24 cellular contexts compared by ENCODE assay signal in the genomic region with DNA sequence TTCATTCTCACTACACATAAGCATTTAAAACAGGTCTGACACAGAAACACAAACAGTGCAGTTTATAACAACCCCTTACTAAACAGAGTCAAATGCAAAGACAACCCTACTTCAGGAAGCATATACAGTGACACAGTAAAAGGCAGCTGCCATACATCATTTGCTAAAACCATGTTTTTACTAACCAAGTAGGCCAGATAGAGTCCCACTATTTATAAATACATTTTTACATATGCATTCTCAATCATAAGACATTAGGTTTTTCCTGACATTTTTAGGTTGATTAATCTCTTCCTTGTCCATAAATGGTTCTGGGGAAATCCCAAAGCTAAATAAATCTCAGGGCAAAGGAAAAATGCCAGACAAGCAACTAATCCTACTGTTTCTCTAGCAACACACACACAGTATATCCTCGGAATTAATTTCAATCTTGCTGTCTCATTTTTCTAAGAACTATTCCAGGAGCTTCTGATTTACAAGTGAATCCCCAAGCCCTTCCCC. TPM values are rescaled to one million over a fixed set of nuclear protein-coding genes. Genes with fewer than 3 reads are reported as not detected.
DNase-seq lines count a peak whose midpoint lies in the region; ATAC-seq and TF ChIP-seq lines count a peak whose summit lies in the region.
"Had no signal": no experiment of that assay in that cellular context is flagged by ENCODE, and none has a peak within 500 bp of the region (broad histone marks: within the 10 kb centered on the region; RNA-seq: fewer than 3 reads in every experiment).

No MANE protein-coding gene starts in this region.

- peak overlapping the region; percentile 80; the same call in 1 of the 3 replicates for H2BK15ac ChIP-seq in IMR-90 (ENCODE audit: low read depth, low read length)

- dilution Hi-C loops in IMR-90 (cut with HindIII; ENCODE audit: low sequenced_read_pairs, unreplicated experiment): no loop called here

- H3K36me3 ChIP-seq in IMR-90 (ENCODE audit: control insufficient read depth, insufficient read depth, low read length): peaks cover 22% of the 10 kb centered on the region

- intact Hi-C loops in IMR-90 (cut with micrococcal nuclease): no loop called here

- H2BK5ac ChIP-seq in IMR-90 (ENCODE audit: low read depth, low read length, poor library complexity, severe bottlenecking): peak overlapping the region; percentile 73

- no peak for TF ChIP-seq RAD21 in IMR-90 (IDR thresholded peaks at IDR 0.05; ENCODE audit: low read length)

- H2AFZ ChIP-seq in IMR-90 (replicated peaks; ENCODE audit: low read length, poor library complexity): no peak overlapping the region

- H3K9me1 ChIP-seq in IMR-90 (ENCODE audit: insufficient read depth, low read length): peaks cover 17% of the 10 kb centered on the region

- no peak overlapping the region for H3K23ac ChIP-seq in IMR-90 (ENCODE audit: low read depth, low read length)

- peak overlapping the region; percentile 57 for H3K27ac Mint-ChIP-seq in endothelial cell (ENCODE audit: unreplicated experiment)
- peak overlapping the region; percentile 63 to 87 (median 67) for H3K27ac Mint-ChIP-seq in nephron
- H3K27ac Mint-ChIP-seq: activated CD4-positive, alpha-beta memory T cell treated with anti-CD3 and anti-CD28 coated beads, Interleukin-2, amount 10 ng/mL, durations not matched to agents 7 days and 5 days; CD4-positive, alpha-beta T cell; effector memory CD8-positive, alpha-beta T cell; T-helper 2 cell treated with Interferon-gamma antibody and Interleukin-4, amounts not matched to agents 5 μg/mL and 100 μg/mL, for 36 hours had no signal

- H2BK20ac ChIP-seq in IMR-90 (ENCODE audit: low read depth, low read length): peak overlapping the region; percentile 79; the same call in 1 of the 2 replicates

- H3K27ac ChIP-seq in AG04450 (ENCODE audit: low read depth, low read length) (peak overlapping the region; percentile 43), IMR-90 (ENCODE audit: insufficient read depth, low read length) (no peak overlapping the region; the same call in 1 of the 2 replicates)
- H3K27ac ChIP-seq: Peyer's patch, SJSA1 had no signal

- no peak overlapping the region; the same call in 1 of the 2 replicates for H3K18ac ChIP-seq in IMR-90 (ENCODE audit: low read depth, low read length)

- no peak overlapping the region for H3K4me3 Mint-ChIP-seq in endothelial cell (ENCODE audit: unreplicated experiment)
- no peak overlapping the region for H3K4me3 Mint-ChIP-seq in nephron
- H3K4me3 Mint-ChIP-seq: activated CD4-positive, alpha-beta memory T cell treated with anti-CD3 and anti-CD28 coated beads, Interleukin-2, amount 10 ng/mL, durations not matched to agents 7 days and 5 days; activated T-cell treated with anti-CD3 and anti-CD28 coated beads, Interleukin-2, amount 50 U/mL, for 72 hours; CD4-positive, alpha-beta T cell; effector memory CD8-positive, alpha-beta T cell; T-helper 2 cell treated with Interferon-gamma antibody and Interleukin-4, amounts not matched to agents 5 μg/mL and 100 μg/mL, for 36 hours had no signal

- peak overlapping the region; percentile 96 for H3K4ac ChIP-seq in IMR-90 (ENCODE audit: low read depth, low read length)

- H3K4me1 Mint-ChIP-seq in endothelial cell (ENCODE audit: unreplicated experiment) (no peaks in the 10 kb centered on the region), nephron (peaks cover 31% of the 10 kb centered on the region)

- peak overlapping the region; percentile 89 to 96; a peak in 3 of 4 replicates for H4K8ac ChIP-seq in IMR-90 (ENCODE audit: low read depth in 2 of 2, low read length in 2 of 2)

- H3K79me1 ChIP-seq in IMR-90 (ENCODE audit: low read depth in 1 of 2, low read length in 2 of 2): peaks cover 25 to 77% of the 10 kb centered on the region in 2 experiments

- H3K4me3 ChIP-seq in AG04450 (ENCODE audit: low read depth, low read length) (no peak overlapping the region), IMR-90 (ENCODE audit: insufficient read depth, low read depth, low read length) (no peak overlapping the region)
- H3K4me3 ChIP-seq: HAP-1, Peyer's patch, SJSA1 had no signal

- peak overlapping the region; percentile 87; the same call in 1 of the 2 replicates for H3K14ac ChIP-seq in IMR-90 (replicated peaks; ENCODE audit: low read depth, low read length)

- H3K36me3 Mint-ChIP-seq in endothelial cell (ENCODE audit: low read depth, unreplicated experiment) (peaks cover 40% of the 10 kb centered on the region), nephron (ENCODE audit: low read depth) (peaks cover 69% of the 10 kb centered on the region)

- no peak overlapping the region for H3K4me2 ChIP-seq in IMR-90 (ENCODE audit: low read depth, low read length)

- DNase-seq in AG04450 (ENCODE audit: low read depth, low spot score) (no peak), IMR-90 (peak; percentile 78), endothelial cell (ENCODE audit: low spot score) (no peak), NCI-H146 treated with DMSO at 0.1 percent for 48 hours (lab: John Stamatoyannopoulos, UW; ENCODE audit: unreplicated experiment) (no peak)
- DNase-seq in activated T-cell treated with anti-CD3 and anti-CD28 coated beads, Interleukin-2, amount 50 U/mL, for 1 hour: no peak
- DNase-seq: activated CD4-positive, alpha-beta memory T cell treated with anti-CD3 and anti-CD28 coated beads, Interleukin-2, amount 10 ng/mL, durations not matched to agents 7 days and 5 days; activated naive CD4-positive, alpha-beta T cell treated with anti-CD3 and anti-CD28 coated beads, Interleukin-2, amount 50 U/mL, for 16 hours; activated T-cell treated with anti-CD3 and anti-CD28 coated beads, Interleukin-2, amount 50 U/mL, for 72 hours; CD4-positive, alpha-beta T cell; DMS153; effector memory CD8-positive, alpha-beta T cell; hypothalamus; Karpas-422; NCI-H1048; NCI-H446 treated with DMSO at 0.1 percent for 48 hours; occipital lobe; Peyer's patch; right cardiac atrium had no signal

- H3K27me3 ChIP-seq in AG04450 (ENCODE audit: control insufficient read depth, insufficient read depth, low read length) (no peaks in the 10 kb centered on the region), IMR-90 (ENCODE audit: control insufficient read depth, insufficient read depth, low read length) (no peaks in the 10 kb centered on the region)
- H3K27me3 ChIP-seq: Peyer's patch, SJSA1 had no signal

- H3K4me1 ChIP-seq in IMR-90 (ENCODE audit: control insufficient read depth, insufficient read depth, low read length): peaks cover 24% of the 10 kb centered on the region
- H3K4me1 ChIP-seq: Peyer's patch had no signal

- BruUV-seq in IMR-90 (replicated peaks; lab: Mats Ljungman, UMichigan): no TSS peak

- peak overlapping the region; percentile 24; the same call in 1 of the 2 replicates for H3K56ac ChIP-seq in IMR-90 (ENCODE audit: extremely low read depth, insufficient read depth, low read length)

- H4K20me1 ChIP-seq in IMR-90 (ENCODE audit: insufficient read depth, low read length): no peaks in the 10 kb centered on the region

- no peaks in the 10 kb centered on the region for H3K9me3 Mint-ChIP-seq in endothelial cell (ENCODE audit: unreplicated experiment)
- no peaks in the 10 kb centered on the region for H3K9me3 Mint-ChIP-seq in nephron
- H3K9me3 Mint-ChIP-seq: activated CD4-positive, alpha-beta memory T cell treated with anti-CD3 and anti-CD28 coated beads, Interleukin-2, amount 10 ng/mL, durations not matched to agents 7 days and 5 days; activated T-cell treated with anti-CD3 and anti-CD28 coated beads, Interleukin-2, amount 50 U/mL, for 72 hours; CD4-positive, alpha-beta T cell; effector memory CD8-positive, alpha-beta T cell; T-helper 2 cell treated with Interferon-gamma antibody and Interleukin-4, amounts not matched to agents 5 μg/mL and 100 μg/mL, for 36 hours had no signal

- POLR2A ChIA-PET in AG04450 (lab: Yijun Ruan, JAX) (interaction anchor here (0.7 to 1.9 kb wide), 7 partner anchors 9 to 89 kb away, joined by 3 to 7 read pairs (median 4); partner anchors contain the start of gene CHAC1), IMR-90 (lab: Charles Lee; ENCODE audit: unreplicated experiment) (interaction anchor here (0.6 to 0.9 kb wide), 3 partner anchors 30 to 88 kb away, joined by 3 read pairs; no protein-coding TSS in a partner anchor)

- TF ChIP-seq POLR2A in IMR-90 (IDR thresholded peaks at IDR 0.05; ENCODE audit: low read depth, low read length): no peak

- peak; percentile 82 for ATAC-seq in IMR-90 (ENCODE audit: low read depth)
- ATAC-seq in GM19397 (IDR thresholded peaks at IDR 0.05; ENCODE audit: unreplicated experiment): no peak
- no peak for ATAC-seq in HG02884 (IDR thresholded peaks at IDR 0.05; ENCODE audit: unreplicated experiment)
- ATAC-seq: activated T-cell treated with anti-CD3 and anti-CD28 coated beads, Interleukin-2, amount 50 U/mL, for 72 hours; effector memory CD8-positive, alpha-beta T cell; right cardiac atrium had no signal

- TF ChIP-seq CTCF in AG04450 (IDR thresholded peaks at IDR 0.05; ENCODE audit: low read depth, low read length) (no peak), IMR-90 (conservative IDR thresholded peaks at IDR 0.05; ENCODE audit: low read depth, low read length) (no peak), endothelial cell (IDR thresholded peaks at IDR 0.05; ENCODE audit: unreplicated experiment) (no peak), nephron (IDR thresholded peaks at IDR 0.05; ENCODE audit: unreplicated experiment in 3 of 3) (no peak)

- H4K5ac ChIP-seq in IMR-90 (ENCODE audit: low read depth, low read length): no peak overlapping the region; the same call in 1 of the 2 replicates

- CTCF ChIA-PET in AG04450 (lab: Charles Lee) (interaction anchor here (0.6 to 2.2 kb wide), 3 partner anchors 30 to 51 kb away, joined by 3 to 7 read pairs (median 4); no protein-coding TSS in a partner anchor), IMR-90 (lab: Yijun Ruan, JAX) (no interaction called here)

- 0% methylated on average over 1 of the region's 1 CpG; no CpG with 5 or more reads in 1 of the 2 experiments for WGBS in IMR-90 (ENCODE audit: extremely low coverage in 2 of 2, insufficient read length in 1 of 2), 2 experiments

- peak overlapping the region; percentile 22 for H2AK5ac ChIP-seq in IMR-90 (ENCODE audit: low read depth, low read length)

- peak overlapping the region; percentile 87 for H2BK120ac ChIP-seq in IMR-90 (ENCODE audit: low read depth, low read length)

- peaks cover 2% of the 10 kb centered on the region for H3K27me3 Mint-ChIP-seq in endothelial cell (ENCODE audit: unreplicated experiment)
- H3K27me3 Mint-ChIP-seq in nephron (ENCODE audit: low read depth): no peaks in the 10 kb centered on the region
- H3K27me3 Mint-ChIP-seq: activated CD4-positive, alpha-beta memory T cell treated with anti-CD3 and anti-CD28 coated beads, Interleukin-2, amount 10 ng/mL, durations not matched to agents 7 days and 5 days; CD4-positive, alpha-beta T cell; effector memory CD8-positive, alpha-beta T cell had no signal

- H3K9me3 ChIP-seq in AG04450 (ENCODE audit: control insufficient read depth, insufficient read depth, low read length) (no peaks in the 10 kb centered on the region), IMR-90 (ENCODE audit: control insufficient read depth, insufficient read depth, low read length) (no peaks in the 10 kb centered on the region)
- H3K9me3 ChIP-seq: HAP-1, Peyer's patch, SJSA1 had no signal

- H3K9ac ChIP-seq in IMR-90 (ENCODE audit: low read depth, low read length): no peak overlapping the region

- H4K91ac ChIP-seq in IMR-90 (ENCODE audit: insufficient read depth, low read depth, low read length): peak overlapping the region; percentile 87

- H2AK9ac ChIP-seq in IMR-90 (replicated peaks; ENCODE audit: low read depth, low read length, poor library complexity): no peak overlapping the region

- in situ Hi-C loops in IMR-90 (cut with MboI; ENCODE audit: low sequenced_read_pairs): no loop called here

RNA-seq across cellular contexts. Expression of gene CHAC1, which starts 39.0 kb away (rescaled TPM):
- polyA plus RNA-seq in AG04450 (2011; rRNA removed) (106 and 154 TPM in 2 replicates), IMR-90 (2012; rRNA removed) (72.5 and 77.8 TPM in 2 replicates)
- polyA minus RNA-seq in AG04450 (2011; rRNA and poly(A)+ RNA removed): 147 and 202 TPM in 2 replicates
- total RNA-seq in IMR-90 (2012; rRNA removed) (41.9 and 51.3 TPM in 2 replicates), endothelial cell (ENCODE audit: unreplicated experiment) (16.4 TPM)
- 40.3 and 108 TPM in 2 replicates for polyA plus RNA-seq in IMR-90 (2012; cell fraction: cytosol; rRNA removed)
- polyA plus RNA-seq in IMR-90 (2012; cell fraction: nucleus; rRNA removed; ENCODE audit: low replicate concordance): 31.6 and 74.8 TPM in 2 replicates
